ENCODE assay signal across 1 cellular context in the genomic region with DNA sequence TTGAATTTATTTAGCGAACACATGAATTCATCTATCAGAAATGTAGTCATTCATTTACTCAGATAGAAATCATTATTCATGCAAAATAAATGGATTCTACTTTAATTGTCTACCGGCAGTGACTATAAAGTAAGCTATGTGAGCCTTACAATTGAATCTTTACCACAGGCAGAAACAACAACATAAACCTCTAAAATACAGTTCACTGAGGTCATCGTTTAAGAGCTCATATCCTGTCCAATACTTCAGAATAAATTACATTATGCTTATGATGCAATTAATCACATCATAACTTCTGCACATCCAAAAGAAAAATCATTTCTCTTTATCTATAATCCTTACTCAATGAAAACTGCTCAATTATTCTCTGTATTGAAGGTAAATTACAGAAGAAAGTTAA.
TF ChIP-seq lines count a peak whose summit lies in the region.

No MANE protein-coding gene starts in this region.

TF ChIP-seq in HepG2, 621 proteins besides CTCF, POLR2A, EP300 and RAD21 (continued from another document):
- TF ChIP-seq EEA1 (CRISPR knock-in tag; IDR thresholded peaks at IDR 0.05; ENCODE audit: borderline replicate concordance) (no peak), ZNF317 (CRISPR knock-in tag; IDR thresholded peaks at IDR 0.05) (no peak), MAFK (conservative IDR thresholded peaks at IDR 0.05 in 1 of 2, IDR thresholded peaks at IDR 0.05 in 1 of 2; ENCODE audit: low read length in 2 of 2) (peak; percentile 33 to 55; a peak in 3 of 4 replicates), FOXO1 (CRISPR knock-in tag; IDR thresholded peaks at IDR 0.05) (no peak), NR1H2 (CRISPR knock-in tag; IDR thresholded peaks at IDR 0.05; ENCODE audit: borderline replicate concordance, low read depth) (no peak), ZNF207 (IDR thresholded peaks at IDR 0.05; ENCODE audit: borderline replicate concordance) (no peak), KDM2A (CRISPR knock-in tag; IDR thresholded peaks at IDR 0.05; ENCODE audit: borderline replicate concordance, low read depth) (no peak), ZNF7 (CRISPR knock-in tag; IDR thresholded peaks at IDR 0.05) (no peak)
- TF ChIP-seq, protein P1, sequence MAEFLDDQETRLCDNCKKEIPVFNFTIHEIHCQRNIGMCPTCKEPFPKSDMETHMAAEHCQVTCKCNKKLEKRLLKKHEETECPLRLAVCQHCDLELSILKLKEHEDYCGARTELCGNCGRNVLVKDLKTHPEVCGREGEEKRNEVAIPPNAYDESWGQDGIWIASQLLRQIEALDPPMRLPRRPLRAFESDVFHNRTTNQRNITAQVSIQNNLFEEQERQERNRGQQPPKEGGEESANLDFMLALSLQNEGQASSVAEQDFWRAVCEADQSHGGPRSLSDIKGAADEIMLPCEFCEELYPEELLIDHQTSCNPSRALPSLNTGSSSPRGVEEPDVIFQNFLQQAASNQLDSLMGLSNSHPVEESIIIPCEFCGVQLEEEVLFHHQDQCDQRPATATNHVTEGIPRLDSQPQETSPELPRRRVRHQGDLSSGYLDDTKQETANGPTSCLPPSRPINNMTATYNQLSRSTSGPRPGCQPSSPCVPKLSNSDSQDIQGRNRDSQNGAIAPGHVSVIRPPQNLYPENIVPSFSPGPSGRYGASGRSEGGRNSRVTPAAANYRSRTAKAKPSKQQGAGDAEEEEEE (CRISPR knock-in tag; IDR thresholded peaks at IDR 0.05; ENCODE audit: borderline replicate concordance), result no peak
